Comparison of ENCODE assay signal across 1 cellular context in the genomic region with DNA sequence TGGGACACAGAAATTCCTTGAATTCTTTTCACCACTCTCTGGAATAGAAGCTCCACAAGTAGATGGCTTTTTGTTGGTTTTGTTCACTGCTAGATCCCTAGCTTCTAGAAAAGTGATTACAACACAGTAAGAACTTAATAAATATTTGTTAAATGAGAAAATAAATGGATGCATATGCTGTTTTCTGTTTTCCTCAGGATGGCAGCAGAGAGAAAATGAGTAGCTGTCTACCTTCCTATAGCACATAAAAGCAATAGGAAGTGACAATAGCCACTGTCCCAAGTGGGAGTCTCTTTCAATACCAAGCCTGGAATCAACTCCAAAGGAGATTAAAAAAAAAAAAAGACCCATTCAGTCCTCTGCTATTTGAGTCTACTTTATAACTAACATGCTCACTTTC.
TF ChIP-seq lines count a peak whose summit lies in the region.

No MANE protein-coding gene starts in this region.

TF ChIP-seq in GM23338, 12 proteins besides CTCF, POLR2A, EP300 and RAD21 (continued from another document):
- TF ChIP-seq REST (IDR thresholded peaks at IDR 0.05; ENCODE audit: unreplicated experiment) (no peak), ZNF114 (CRISPR knock-in tag; IDR thresholded peaks at IDR 0.05) (no peak), ZNF462 (CRISPR knock-in tag; IDR thresholded peaks at IDR 0.05) (no peak), STAT1 (IDR thresholded peaks at IDR 0.05; ENCODE audit: unreplicated experiment) (no peak), POLR2AphosphoS5 (IDR thresholded peaks at IDR 0.05; ENCODE audit: low read depth) (no peak), ZNF331 (CRISPR knock-in tag; IDR thresholded peaks at IDR 0.05; ENCODE audit: low read depth) (no peak), NANOG (IDR thresholded peaks at IDR 0.05; ENCODE audit: borderline replicate concordance) (no peak), EZH2phosphoT487 (IDR thresholded peaks at IDR 0.05; ENCODE audit: unreplicated experiment) (no peak)
- TF ChIP-seq, protein P1, sequence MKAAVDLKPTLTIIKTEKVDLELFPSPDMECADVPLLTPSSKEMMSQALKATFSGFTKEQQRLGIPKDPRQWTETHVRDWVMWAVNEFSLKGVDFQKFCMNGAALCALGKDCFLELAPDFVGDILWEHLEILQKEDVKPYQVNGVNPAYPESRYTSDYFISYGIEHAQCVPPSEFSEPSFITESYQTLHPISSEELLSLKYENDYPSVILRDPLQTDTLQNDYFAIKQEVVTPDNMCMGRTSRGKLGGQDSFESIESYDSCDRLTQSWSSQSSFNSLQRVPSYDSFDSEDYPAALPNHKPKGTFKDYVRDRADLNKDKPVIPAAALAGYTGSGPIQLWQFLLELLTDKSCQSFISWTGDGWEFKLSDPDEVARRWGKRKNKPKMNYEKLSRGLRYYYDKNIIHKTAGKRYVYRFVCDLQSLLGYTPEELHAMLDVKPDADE (IDR thresholded peaks at IDR 0.05): no peak
